8 cellular contexts compared by ENCODE assay signal in genomic region chr4:183098080-183098722, GRCh38. TPM values are rescaled to one million over a fixed set of nuclear protein-coding genes. Genes with fewer than 3 reads are reported as not detected.
DNase-seq lines count a peak whose midpoint lies in the region; ATAC-seq and TF ChIP-seq lines count a peak whose summit lies in the region.

No MANE protein-coding gene starts in this region.

- ATAC-seq in GM21528 (IDR thresholded peaks at IDR 0.05; ENCODE audit: low FRiP score, unreplicated experiment) (peak; percentile 26), Right ventricle myocardium inferior (peak; percentile 74)

- H3K4me1 Mint-ChIP-seq in activated naive CD8-positive, alpha-beta T cell (ENCODE audit: low read depth): peaks cover 23% of the 10 kb centered on the region
- H3K4me1 Mint-ChIP-seq in osteocyte (ENCODE audit: unreplicated experiment): peaks cover 37% of the 10 kb centered on the region

- H3K4me1 ChIP-seq in MM.1S (ENCODE audit: low read length): no peaks in the 10 kb centered on the region; the same call in 1 of the 2 replicates

- peak overlapping the region; percentile 87 for H3K4me2 ChIP-seq in MM.1S (ENCODE audit: low read depth, low read length)

- peaks cover 5% of the 10 kb centered on the region for H3K27me3 Mint-ChIP-seq in activated naive CD8-positive, alpha-beta T cell
- no peaks in the 10 kb centered on the region for H3K27me3 Mint-ChIP-seq in osteocyte (ENCODE audit: unreplicated experiment)

- H4K20me1 ChIP-seq in MM.1S (ENCODE audit: insufficient read depth, low read length): no peaks in the 10 kb centered on the region

- peak overlapping the region; percentile 81; the same call in 1 of the 2 replicates for H3K27ac ChIP-seq in MM.1S (ENCODE audit: low read length)

- no peaks in the 10 kb centered on the region for H3K9me3 ChIP-seq in MM.1S (replicated peaks; ENCODE audit: insufficient read depth, low read length)

- no peak overlapping the region for H3K27ac Mint-ChIP-seq in activated naive CD8-positive, alpha-beta T cell
- H3K27ac Mint-ChIP-seq in osteocyte (ENCODE audit: unreplicated experiment): peak overlapping the region; percentile 68

- intact Hi-C loops in Right ventricle myocardium inferior (cut with DNase I): loop anchor here (2.0 to 5.0 kb wide), 2 partner anchors 45 to 74 kb away; no protein-coding TSS in a partner anchor

- peak overlapping the region; percentile 99 for H2AFZ ChIP-seq in MM.1S (ENCODE audit: low read length)

- no peaks in the 10 kb centered on the region for H3K36me3 Mint-ChIP-seq in activated naive CD8-positive, alpha-beta T cell
- H3K36me3 Mint-ChIP-seq in osteocyte (ENCODE audit: unreplicated experiment): no peaks in the 10 kb centered on the region

- no peaks in the 10 kb centered on the region for H3K36me3 ChIP-seq in MM.1S (replicated peaks; ENCODE audit: insufficient read depth, low read length)

- H3K4me3 Mint-ChIP-seq in activated naive CD8-positive, alpha-beta T cell: peak overlapping the region; percentile 72
- peak overlapping the region; percentile 77 for H3K4me3 Mint-ChIP-seq in osteocyte (ENCODE audit: unreplicated experiment)

- H3K4me3 ChIP-seq in MM.1S (ENCODE audit: low read length): peak overlapping the region; percentile 83

- no peaks in the 10 kb centered on the region for H3K9me2 ChIP-seq in MM.1S (replicated peaks; ENCODE audit: insufficient read depth, low read length)

- H3K9me3 Mint-ChIP-seq in activated naive CD8-positive, alpha-beta T cell (ENCODE audit: low read depth): no peaks in the 10 kb centered on the region
- no peaks in the 10 kb centered on the region for H3K9me3 Mint-ChIP-seq in osteocyte (ENCODE audit: unreplicated experiment)

- peak overlapping the region; percentile 62; the same call in 1 of the 2 replicates for H3K9ac ChIP-seq in MM.1S (ENCODE audit: low read length)

- DNase-seq in Ammon's horn (ENCODE audit: low spot score) (peak; percentile 8), MM.1S (peak; percentile 57), Right ventricle myocardium inferior (ENCODE audit: missing footprints) (peak; percentile 87), osteocyte (ENCODE audit: extremely low spot score, unreplicated experiment) (peak; percentile 86), DMS153 treated with DMSO at 0.1 percent for 48 hours (lab: John Stamatoyannopoulos, UW; ENCODE audit: unreplicated experiment) (no peak), NCI-H1105 (lab: John Stamatoyannopoulos, UW) (no peak)

- no peak for TF ChIP-seq CTCF in MM.1S (IDR thresholded peaks at IDR 0.05; ENCODE audit: low read length)
- no peak for TF ChIP-seq CTCF in osteocyte (IDR thresholded peaks at IDR 0.05)

- peaks cover 22% of the 10 kb centered on the region for H3K27me3 ChIP-seq in MM.1S (replicated peaks; ENCODE audit: insufficient read depth, low read length)

- peaks cover 5% of the 10 kb centered on the region for H3F3A ChIP-seq in MM.1S (ENCODE audit: insufficient read depth, low read length)

- H3K79me2 ChIP-seq in MM.1S (ENCODE audit: low read length): peaks cover 4% of the 10 kb centered on the region; the same call in 1 of the 2 replicates

RNA-seq across cellular contexts. Expression of gene WWC2, which starts 0.9 kb away (rescaled TPM):
- total RNA-seq in Right ventricle myocardium inferior (30.2 TPM), osteocyte (47.2 and 53.5 TPM in 2 replicates)

Comparison
In these comparisons a context has a peak if more than half of its experiments do, and no peak if none do; other contexts are left out.
1. DNase-seq: peak in Ammon's horn (single experiment), MM.1S (single experiment), Right ventricle myocardium inferior (single experiment) and osteocyte (single experiment); none in DMS153 treated with DMSO at 0.1 percent for 48 hours (single experiment) and NCI-H1105 (single experiment).